20 cellular contexts compared by ENCODE assay signal in genomic region chr4:151091047-151091446, GRCh38. TPM values are rescaled to one million over a fixed set of nuclear protein-coding genes. Genes with fewer than 3 reads are reported as not detected.
DNase-seq lines count a peak whose midpoint lies in the region; ATAC-seq and TF ChIP-seq lines count a peak whose summit lies in the region.
"Had no signal": no experiment of that assay in that cellular context is flagged by ENCODE, and none has a peak within 500 bp of the region (broad histone marks: within the 10 kb centered on the region; RNA-seq: fewer than 3 reads in every experiment).

No MANE protein-coding gene starts in this region.

- H3K27ac ChIP-seq in breast epithelium (no peak overlapping the region), endodermal cell (ENCODE audit: low read depth, low read length) (no peak overlapping the region), neural progenitor cell (no peak overlapping the region)
- H3K27ac ChIP-seq: 22Rv1, BLaER1, C4-2B, GM23248 had no signal

- H3K9ac ChIP-seq in endodermal cell (ENCODE audit: extremely low read depth, low read length, poor library complexity, severe bottlenecking) (no peak overlapping the region), neural progenitor cell (no peak overlapping the region)
- H3K9ac ChIP-seq: BLaER1, GM23248 had no signal

- DNase-seq in MCF 10A (ENCODE audit: unreplicated experiment) (peak; percentile 61), breast epithelium (ENCODE audit: low spot score in 2 of 2) (no peak), HuH-7 (ENCODE audit: low spot score) (peak; percentile 29), endodermal cell (no peak), mucosa of descending colon (no peak), GM13976 (ENCODE audit: low spot score) (no peak), erythroblast (lab: John Stamatoyannopoulos, UW) (no peak), neural progenitor cell (ENCODE audit: low spot score) (no peak)
- DNase-seq: Caco-2; CD4-positive, CD25-positive, alpha-beta regulatory T cell; CD8-positive, alpha-beta T cell; DMS153; DND-41; GM23248; H9 had no signal

- no peak overlapping the region for H3K27ac Mint-ChIP-seq in MCF 10A (ENCODE audit: low read depth, unreplicated experiment)
- H3K27ac Mint-ChIP-seq in endodermal cell: no peak overlapping the region
- H3K27ac Mint-ChIP-seq in neural progenitor cell: no peak overlapping the region
- H3K27ac Mint-ChIP-seq: B cell; CD4-positive, CD25-positive, alpha-beta regulatory T cell; CD8-positive, alpha-beta T cell had no signal

- H3K36me3 ChIP-seq in breast epithelium: no peaks in the 10 kb centered on the region
- no peaks in the 10 kb centered on the region for H3K36me3 ChIP-seq in endodermal cell (ENCODE audit: control insufficient read depth, insufficient read depth, low read length)
- no peaks in the 10 kb centered on the region for H3K36me3 ChIP-seq in mucosa of descending colon (ENCODE audit: low read depth)
- no peaks in the 10 kb centered on the region for H3K36me3 ChIP-seq in neural progenitor cell
- H3K36me3 ChIP-seq: BLaER1 had no signal

- BruUV-seq in MCF 10A (replicated peaks; lab: Mats Ljungman, UMichigan): no TSS peak

- CTCF ChIA-PET in MCF 10A (lab: Yijun Ruan, JAX): no interaction called here

- H3K27me3 ChIP-seq in breast epithelium: no peaks in the 10 kb centered on the region
- H3K27me3 ChIP-seq in endodermal cell (ENCODE audit: control insufficient read depth, insufficient read depth, low read length, poor library complexity, severe bottlenecking): no peaks in the 10 kb centered on the region
- H3K27me3 ChIP-seq in neural progenitor cell: no peaks in the 10 kb centered on the region
- H3K27me3 ChIP-seq: BLaER1 had no signal

- H2AFZ ChIP-seq in neural progenitor cell (replicated peaks): no peak overlapping the region
- H2AFZ ChIP-seq: GM23248 had no signal

- no peaks in the 10 kb centered on the region for H4K20me1 ChIP-seq in neural progenitor cell (ENCODE audit: low read depth)
- H4K20me1 ChIP-seq: BLaER1 had no signal

- H3K9me3 ChIP-seq in breast epithelium: no peaks in the 10 kb centered on the region
- peaks cover 5% of the 10 kb centered on the region for H3K9me3 ChIP-seq in endodermal cell (ENCODE audit: control insufficient read depth, low read length)
- H3K9me3 ChIP-seq in mucosa of descending colon: no peaks in the 10 kb centered on the region
- no peaks in the 10 kb centered on the region for H3K9me3 ChIP-seq in neural progenitor cell (ENCODE audit: low read depth)
- H3K9me3 ChIP-seq: BLaER1, Caco-2 had no signal

- no peak for TF ChIP-seq CTCF in MCF 10A (IDR thresholded peaks at IDR 0.05; ENCODE audit: unreplicated experiment)
- no peak for TF ChIP-seq CTCF in breast epithelium (IDR thresholded peaks at IDR 0.05)
- TF ChIP-seq CTCF in endodermal cell (conservative IDR thresholded peaks at IDR 0.05): no peak
- no peak for TF ChIP-seq CTCF in mucosa of descending colon (IDR thresholded peaks at IDR 0.05)
- TF ChIP-seq CTCF in GM13976 (IDR thresholded peaks at IDR 0.05; ENCODE audit: borderline replicate concordance, control extremely low read depth, extremely low read depth, insufficient read depth, missing control alignments): no peak
- no peak for TF ChIP-seq CTCF in neural progenitor cell (IDR thresholded peaks at IDR 0.05)

- no peaks in the 10 kb centered on the region for H3K4me1 ChIP-seq in breast epithelium
- H3K4me1 ChIP-seq in endodermal cell (ENCODE audit: control insufficient read depth, insufficient read depth, low read length): peaks cover 7% of the 10 kb centered on the region
- H3K4me1 ChIP-seq in mucosa of descending colon (ENCODE audit: low read depth): peaks cover 12% of the 10 kb centered on the region
- H3K4me1 ChIP-seq in neural progenitor cell: no peaks in the 10 kb centered on the region
- H3K4me1 ChIP-seq: BLaER1 had no signal

- no peaks in the 10 kb centered on the region for H3K36me3 Mint-ChIP-seq in MCF 10A (ENCODE audit: insufficient read depth, unreplicated experiment)
- no peaks in the 10 kb centered on the region for H3K36me3 Mint-ChIP-seq in endodermal cell (ENCODE audit: low read depth)
- H3K36me3 Mint-ChIP-seq in neural progenitor cell: no peaks in the 10 kb centered on the region
- H3K36me3 Mint-ChIP-seq: CD4-positive, CD25-positive, alpha-beta regulatory T cell; CD8-positive, alpha-beta T cell had no signal

- WGBS in endodermal cell (ENCODE audit: insufficient coverage in 1 of 2, insufficient read length in 1 of 2), 2 experiments: 94% methylated on average over 2 of the region's 2 CpGs; no CpG with 5 or more reads in 1 of the 2 experiments

- H3K4me1 Mint-ChIP-seq in MCF 10A (ENCODE audit: insufficient read depth, unreplicated experiment): no peaks in the 10 kb centered on the region
- peaks cover 5% of the 10 kb centered on the region for H3K4me1 Mint-ChIP-seq in endodermal cell
- no peaks in the 10 kb centered on the region for H3K4me1 Mint-ChIP-seq in neural progenitor cell
- H3K4me1 Mint-ChIP-seq: B cell; CD4-positive, CD25-positive, alpha-beta regulatory T cell had no signal

- POLR2A ChIA-PET in MCF 10A (lab: Yijun Ruan, JAX): interaction anchor here (0.9 to 1.3 kb wide), 3 partner anchors 8 to 18 kb away, joined by 3 to 4 read pairs (median 3); partner anchors contain the start of gene RPS3A

- peak; percentile 47 for ATAC-seq in mucosa of descending colon
- ATAC-seq: CD8-positive, alpha-beta T cell; HCT116 had no signal

- TF ChIP-seq POLR2A in breast epithelium (IDR thresholded peaks at IDR 0.05) (no peak), erythroblast (IDR thresholded peaks at IDR 0.05; ENCODE audit: low read length) (no peak)

- no peak overlapping the region for H3K4me3 Mint-ChIP-seq in MCF 10A (ENCODE audit: unreplicated experiment)
- H3K4me3 Mint-ChIP-seq in endodermal cell: no peak overlapping the region
- H3K4me3 Mint-ChIP-seq in neural progenitor cell: no peak overlapping the region
- H3K4me3 Mint-ChIP-seq: B cell; CD4-positive, CD25-positive, alpha-beta regulatory T cell; CD8-positive, alpha-beta T cell; H9 had no signal

- in situ Hi-C loops in GM13976 (cut with MboI; ENCODE audit: low sequenced_read_pairs, unreplicated experiment): no loop called here

- no peaks in the 10 kb centered on the region for H3F3A ChIP-seq in neural progenitor cell (ENCODE audit: low read depth)

- H3K79me2 ChIP-seq in neural progenitor cell (ENCODE audit: low read depth): no peaks in the 10 kb centered on the region

- H3K4me3 ChIP-seq in breast epithelium: no peak overlapping the region
- peak overlapping the region; percentile 0 for H3K4me3 ChIP-seq in endodermal cell (ENCODE audit: low read length)
- no peak overlapping the region for H3K4me3 ChIP-seq in mucosa of descending colon
- H3K4me3 ChIP-seq in neural progenitor cell: no peak overlapping the region
- H3K4me3 ChIP-seq: BLaER1, GM23248 had no signal

- H3K9me3 Mint-ChIP-seq in MCF 10A (ENCODE audit: unreplicated experiment) (no peaks in the 10 kb centered on the region), endodermal cell (peaks cover 36% of the 10 kb centered on the region), neural progenitor cell (no peaks in the 10 kb centered on the region)
- H3K9me3 Mint-ChIP-seq: CD8-positive, alpha-beta T cell; H9 had no signal

- H3K27me3 Mint-ChIP-seq in MCF 10A (ENCODE audit: insufficient read depth, unreplicated experiment): no peaks in the 10 kb centered on the region
- no peaks in the 10 kb centered on the region for H3K27me3 Mint-ChIP-seq in endodermal cell (ENCODE audit: insufficient read depth)
- H3K27me3 Mint-ChIP-seq in neural progenitor cell (ENCODE audit: insufficient read depth, low read depth): peaks cover 2% of the 10 kb centered on the region

- intact Hi-C loops in MCF 10A (cut with micrococcal nuclease): no loop called here
- intact Hi-C loops in breast epithelium (cut with DNase I; ENCODE audit: low total_unique reads): loop anchor here (10.0 kb wide), 1 partner anchor 76 kb away; the partner anchor contains the start of gene LRBA
- intact Hi-C loops in mucosa of descending colon (cut with DNase I, micrococcal nuclease): no loop called here

- no peak overlapping the region for H3K4me2 ChIP-seq in neural progenitor cell
- H3K4me2 ChIP-seq: BLaER1 had no signal

RNA-seq across cellular contexts. Expression of gene RPS3A, which starts 8.4 kb away (rescaled TPM):
- 2,661 and 2,955 TPM in 2 replicates for total RNA-seq in MCF 10A (2022)
- total RNA-seq in breast epithelium: 1,000 to 10,000 TPM; 3,228 to 5,074 (median 4,710) TPM
- total RNA-seq in endodermal cell: 1,000 to 10,000 TPM; 2,304 to 2,367 TPM
- 3,088 TPM for polyA plus RNA-seq in endodermal cell (2013, experiment 1 of 2)
- 3,198 TPM for polyA plus RNA-seq in endodermal cell (2013, experiment 2 of 2)
- total RNA-seq in mucosa of descending colon: 1,000 to 10,000 TPM; 1,131 to 1,494 (median 1,246) TPM
- 6,330 and 9,356 TPM in 2 replicates for total RNA-seq in neural progenitor cell (ENCODE audit: low replicate concordance)

Comparison
In these comparisons a context has a peak if more than half of its experiments do, and no peak if none do; other contexts are left out.
1. DNase-seq: peak in MCF 10A (single experiment) and HuH-7 (single experiment); none in breast epithelium (0 of 2), endodermal cell (single experiment), mucosa of descending colon (0 of 3), GM13976 (single experiment), erythroblast (0 of 2) and neural progenitor cell (single experiment).